In the genomic region with DNA sequence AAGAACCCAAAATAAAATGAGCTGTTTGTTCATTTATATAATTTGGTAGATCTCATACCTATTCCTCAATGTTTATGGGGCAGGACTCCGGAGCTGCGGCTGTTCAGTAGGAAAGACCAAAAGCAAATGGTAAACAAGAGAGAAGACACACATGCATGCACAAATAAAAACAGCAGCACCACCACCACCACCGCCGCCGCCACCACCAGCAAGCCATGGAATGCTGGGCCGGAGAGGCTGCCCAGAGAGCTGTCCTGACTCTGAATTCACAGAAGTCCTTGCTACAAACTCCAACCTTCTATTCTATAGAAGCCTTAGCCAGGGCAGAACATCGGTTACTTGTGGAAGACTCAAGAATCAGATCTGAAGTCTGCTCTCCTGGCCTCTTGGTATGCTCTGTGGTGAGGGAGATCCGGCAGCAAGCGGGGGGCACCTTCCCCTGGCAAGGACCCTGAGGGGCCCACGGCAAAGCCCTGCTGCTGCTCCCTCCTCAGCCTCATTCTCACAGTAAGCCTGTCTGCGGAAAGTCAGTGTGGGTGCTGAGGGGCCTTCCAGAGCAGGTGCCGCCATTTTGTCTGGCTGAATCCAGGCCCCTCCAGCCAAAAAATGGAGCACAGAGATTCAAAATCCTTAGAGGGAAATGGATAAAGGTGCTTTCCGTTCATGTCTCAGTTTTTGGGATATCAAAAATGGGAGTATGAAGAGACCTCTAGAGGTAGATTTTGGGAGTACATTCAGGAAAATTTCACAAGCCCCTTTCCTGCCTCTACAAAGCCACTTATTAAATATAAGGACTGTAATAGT, we compare ENCODE assay signal across 8 cellular contexts. TPM values are rescaled to one million over a fixed set of nuclear protein-coding genes. Genes with fewer than 3 reads are reported as not detected.
DNase-seq lines count a peak whose midpoint lies in the region; ATAC-seq, FAIRE-seq and TF ChIP-seq lines count a peak whose summit lies in the region.

No MANE protein-coding gene starts in this region.

- peaks cover 2% of the 10 kb centered on the region for H3K36me3 Mint-ChIP-seq in astrocyte (ENCODE audit: low read depth, unreplicated experiment)

- H3K9me3 ChIP-seq in astrocyte (ENCODE audit: insufficient read depth, low read depth, low read length): no peaks in the 10 kb centered on the region

- H3K9ac ChIP-seq in astrocyte (ENCODE audit: low read length): no peak overlapping the region

- H3K4me1 ChIP-seq in astrocyte (ENCODE audit: insufficient read depth, low read length): no peaks in the 10 kb centered on the region

- no peak overlapping the region for H3K4me2 ChIP-seq in astrocyte (ENCODE audit: low read length)

- H3K79me2 ChIP-seq in astrocyte (ENCODE audit: insufficient read depth, low read length): no peaks in the 10 kb centered on the region

- H3K27ac ChIP-seq in astrocyte (ENCODE audit: low read depth, low read length): no peak overlapping the region

- H3K36me3 ChIP-seq in astrocyte (ENCODE audit: insufficient read depth, low read length): no peaks in the 10 kb centered on the region

- no peak for FAIRE-seq in astrocyte (lab: Jason Lieb, UNC)

- peak; percentile 52 for DNase-seq in NCI-H2171 treated with DMSO at 0.1 percent for 48 hours (lab: John Stamatoyannopoulos, UW)
- DNase-seq in NCI-H2171 (lab: John Stamatoyannopoulos, UW): no peak
- peak; percentile 40 for DNase-seq in NCI-H1105 (lab: John Stamatoyannopoulos, UW)
- no peak for DNase-seq in astrocyte (ENCODE audit: low read depth)
- peak; percentile 11 for DNase-seq in middle frontal gyrus (ENCODE audit: extremely low spot score, low spot score)
- no peak for DNase-seq in stimulated activated CD4-positive, alpha-beta T cell treated with anti-CD3 and anti-CD28 coated beads, Interleukin-12 subunit alpha, Interleukin-12 subunit beta, amount 100 ng/mL, for 4 hours

- no peak overlapping the region for H3K27ac Mint-ChIP-seq in astrocyte (ENCODE audit: unreplicated experiment)

- ATAC-seq in GM19395 (IDR thresholded peaks at IDR 0.05; ENCODE audit: unreplicated experiment): no peak
- no peak for ATAC-seq in GM19452 (IDR thresholded peaks at IDR 0.05; ENCODE audit: unreplicated experiment)

- peaks cover 10% of the 10 kb centered on the region for H3K27me3 ChIP-seq in astrocyte (ENCODE audit: insufficient read depth, low read length)

- no peaks in the 10 kb centered on the region for H4K20me1 ChIP-seq in astrocyte (ENCODE audit: insufficient read depth, low read length)

- peaks cover 28% of the 10 kb centered on the region for H3K27me3 Mint-ChIP-seq in astrocyte (ENCODE audit: low read depth, unreplicated experiment)

- H3K4me3 Mint-ChIP-seq in astrocyte (ENCODE audit: unreplicated experiment): no peak overlapping the region

- TF ChIP-seq CTCF in astrocyte (IDR thresholded peaks at IDR 0.05; ENCODE audit: insufficient read depth, low read depth, low read length): peak; percentile 53

- H2AFZ ChIP-seq in astrocyte (ENCODE audit: low read depth, low read length): no peak overlapping the region

- no peak overlapping the region for H3K4me3 ChIP-seq in astrocyte (ENCODE audit: insufficient read depth, low read depth, low read length)

- H3K4me1 Mint-ChIP-seq in astrocyte (ENCODE audit: low read depth, unreplicated experiment): no peaks in the 10 kb centered on the region

- H3K9me3 Mint-ChIP-seq in astrocyte (ENCODE audit: unreplicated experiment): no peaks in the 10 kb centered on the region

RNA-seq across cellular contexts. Expression of a gene that starts 6.4 kb away (rescaled TPM):
- total RNA-seq in astrocyte: 0.31 and 0.48 TPM in 2 replicates

RNA-seq across cellular contexts. Expression of a gene that starts 43.8 kb away (rescaled TPM):
- 145 and 154 TPM in 2 replicates for total RNA-seq in astrocyte

Comparison
In these comparisons a context has a peak if more than half of its experiments do, and no peak if none do; other contexts are left out.
1. DNase-seq: peak in NCI-H2171 treated with DMSO at 0.1 percent for 48 hours (single experiment), NCI-H1105 (single experiment) and middle frontal gyrus (single experiment); none in NCI-H2171 (single experiment), astrocyte (single experiment) and stimulated activated CD4-positive, alpha-beta T cell treated with anti-CD3 and anti-CD28 coated beads, Interleukin-12 subunit alpha, Interleukin-12 subunit beta, amount 100 ng/mL, for 4 hours (single experiment).